ENCODE assay signal across 19 cellular contexts in the genomic region with DNA sequence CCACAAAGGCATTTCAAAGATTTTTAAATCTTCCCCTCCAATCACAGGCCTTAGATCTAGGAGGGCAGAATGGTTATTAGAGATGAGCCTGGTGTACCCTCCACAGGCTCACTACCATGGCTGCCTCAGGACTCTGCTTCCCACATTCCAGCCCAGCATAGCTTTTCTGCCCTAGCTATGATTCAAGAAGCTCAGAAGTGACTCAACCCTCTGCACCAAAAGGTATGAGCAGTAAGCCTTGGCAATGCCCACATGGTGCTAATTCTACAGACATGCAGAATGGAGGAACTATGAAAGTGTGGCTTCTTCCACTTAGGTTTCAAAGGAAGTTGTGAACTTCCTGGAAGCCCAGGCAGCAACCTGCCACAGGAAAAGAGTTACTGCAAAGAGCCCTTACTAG.
"Had no signal": no experiment of that assay in that cellular context is flagged by ENCODE, and none has a peak within 500 bp of the region (broad histone marks: within the 10 kb centered on the region; RNA-seq: fewer than 3 reads in every experiment).

No MANE protein-coding gene starts in this region.

- FAIRE-seq: colon, islet of Langerhans had no signal

- H3K36me3 ChIP-seq: gastrocnemius medialis, heart right ventricle, right lobe of liver, stomach, thoracic aorta, transverse colon had no signal

- H3K4me1 ChIP-seq: gastrocnemius medialis, heart right ventricle, psoas muscle, right lobe of liver, stomach, transverse colon had no signal

- H3K4me3 ChIP-seq: gastrocnemius medialis, heart right ventricle, psoas muscle, right lobe of liver, stomach, thoracic aorta, transverse colon had no signal

- ATAC-seq: effector memory CD8-positive, alpha-beta T cell; gastrocnemius medialis; heart right ventricle; naive thymus-derived CD4-positive, alpha-beta T cell; psoas muscle; right lobe of liver; stimulated activated memory B cell treated with anti-CD40 and anti-IgM and Interleukin-4, amounts not matched to agents 10 μg/mL and 1 μg/mL and 100 μg/mL, for 72 hours had no signal

- H3K27ac ChIP-seq: gastrocnemius medialis, heart right ventricle, psoas muscle, right lobe of liver, stomach, thoracic aorta, transverse colon had no signal

- H3K27me3 ChIP-seq: gastrocnemius medialis, heart right ventricle, right lobe of liver, stomach, transverse colon had no signal

- DNase-seq: effector memory CD8-positive, alpha-beta T cell; gastrocnemius medialis; heart right ventricle; hypothalamus; kidney glomerular epithelial cell; naive thymus-derived CD4-positive, alpha-beta T cell; nephron progenitor cell; psoas muscle; retina; right lobe of liver; stimulated activated CD4-positive, alpha-beta T cell treated with anti-CD3 and anti-CD28 coated beads, Interleukin-4, amount 100 ng/mL, for 1 hour; stimulated activated CD8-positive, alpha-beta memory T cell treated with anti-CD3 and anti-CD28 coated beads, Interleukin-4, amount 100 ng/mL, for 48 hours; stomach; substantia nigra; transverse colon had no signal
